Comparison of ENCODE assay signal across 17 cellular contexts in genomic region chr3:160227389-160227788, GRCh38. TPM values are rescaled to one million over a fixed set of nuclear protein-coding genes. Genes with fewer than 3 reads are reported as not detected.
"Had no signal": no experiment of that assay in that cellular context is flagged by ENCODE, and none has a peak within 500 bp of the region (broad histone marks: within the 10 kb centered on the region; RNA-seq: fewer than 3 reads in every experiment).

No MANE protein-coding gene starts in this region.

- H3K9me3 ChIP-seq: esophagus squamous epithelium, left ventricle myocardium inferior, lower lobe of right lung, stomach, thoracic aorta, transverse colon had no signal

- H3K27ac ChIP-seq: esophagus squamous epithelium, left ventricle myocardium inferior, lower lobe of right lung, skin epidermis, stomach, thoracic aorta had no signal

- DNase-seq: cortex of kidney; effector memory CD4-positive, alpha-beta T cell; esophagus squamous epithelium; foreskin fibroblast; immature natural killer cell; kidney; left cardiac atrium; left ventricle myocardium inferior; lower lobe of right lung; natural killer cell; stimulated activated CD4-positive, alpha-beta T cell treated with anti-CD3 and anti-CD28 coated beads, Interleukin-12 subunit alpha, Interleukin-12 subunit beta, amount 100 ng/mL, for 4 hours; stomach; transverse colon had no signal

- ATAC-seq: left cardiac atrium, natural killer cell had no signal

- H3K36me3 ChIP-seq: esophagus squamous epithelium, left ventricle myocardium inferior, lower lobe of right lung, stomach, thoracic aorta, transverse colon had no signal

RNA-seq across cellular contexts. Expression of gene C3orf80, which starts 2.2 kb away (rescaled TPM):
- total RNA-seq: epithelial cell of proximal tubule, mesothelial cell of epicardium, natural killer cell had no signal
- polyA plus RNA-seq: immature natural killer cell had no signal
